ENCODE assay signal across 13 cellular contexts in genomic region chr6:73699656-73700055, GRCh38.
"Had no signal": no experiment of that assay in that cellular context is flagged by ENCODE, and none has a peak within 500 bp of the region (broad histone marks: within the 10 kb centered on the region; RNA-seq: fewer than 3 reads in every experiment).

No MANE protein-coding gene starts in this region.

- H3K36me3 Mint-ChIP-seq: naive B cell had no signal

- H3K4me3 Mint-ChIP-seq: activated naive CD4-positive, alpha-beta T cell treated with anti-CD3 and anti-CD28 coated beads, Interleukin-2, amount 10 ng/mL, durations not matched to agents 7 days and 5 days; naive B cell had no signal

- H3K27ac ChIP-seq: cardiac muscle cell, foreskin keratinocyte, ovary had no signal

- ATAC-seq: activated CD4-positive, CD25-positive, alpha-beta regulatory T cell treated with anti-CD3 and anti-CD28 coated beads, Interleukin-2, amount 50 U/mL, for 24 hours; activated T-helper 17 cell treated with anti-CD3 and anti-CD28 coated beads, Interleukin-2, amount 50 U/mL, for 72 hours; foreskin keratinocyte had no signal

- H3K9me3 Mint-ChIP-seq: activated naive CD4-positive, alpha-beta T cell treated with anti-CD3 and anti-CD28 coated beads, Interleukin-2, amount 10 ng/mL, durations not matched to agents 7 days and 5 days; activated T-helper 17 cell treated with anti-CD3 and anti-CD28 coated beads, Interleukin-2, amount 50 U/mL, for 72 hours had no signal

- DNase-seq: activated CD4-positive, alpha-beta T cell treated with anti-CD3 and anti-CD28 coated beads, Interleukin-2, amount 50 U/mL, for 4 hours; activated naive CD4-positive, alpha-beta T cell treated with anti-CD3 and anti-CD28 coated beads, Interleukin-2, amount 10 ng/mL, durations not matched to agents 7 days and 5 days; esophagus squamous epithelium; head of caudate nucleus; kidney glomerular epithelial cell; naive B cell; ovary; stimulated activated CD4-positive, alpha-beta T cell treated with anti-CD3 and anti-CD28 coated beads, Interleukin-1b, Interleukin-23, amount 100 ng/mL, for 48 hours; SW 1271 had no signal

- H3K27me3 Mint-ChIP-seq: activated naive CD4-positive, alpha-beta T cell treated with anti-CD3 and anti-CD28 coated beads, Interleukin-2, amount 10 ng/mL, durations not matched to agents 7 days and 5 days had no signal

- H3K27ac Mint-ChIP-seq: activated naive CD4-positive, alpha-beta T cell treated with anti-CD3 and anti-CD28 coated beads, Interleukin-2, amount 10 ng/mL, durations not matched to agents 7 days and 5 days; activated T-helper 17 cell treated with anti-CD3 and anti-CD28 coated beads, Interleukin-2, amount 50 U/mL, for 72 hours; naive B cell had no signal
